ENCODE assay signal across 16 cellular contexts in the genomic region with DNA sequence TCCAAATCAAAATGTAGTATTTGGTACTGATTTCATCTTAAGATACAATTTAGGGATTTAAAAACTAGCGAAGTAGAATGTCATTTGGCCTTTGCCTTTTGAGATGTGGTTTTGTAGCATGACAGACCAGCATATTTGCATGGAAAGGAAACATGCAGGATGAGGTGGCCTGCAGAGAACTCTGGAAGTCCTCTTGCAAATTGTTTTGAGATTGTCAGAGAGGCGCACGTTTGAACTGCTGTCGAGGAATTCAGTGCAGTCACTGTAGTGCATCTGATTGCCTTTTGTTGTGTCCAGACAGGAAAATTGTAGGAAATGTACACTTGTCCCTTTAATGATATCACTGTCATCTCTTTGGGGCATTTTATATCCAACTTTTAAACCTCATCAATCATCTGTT.
DNase-seq lines count a peak whose midpoint lies in the region; ATAC-seq, FAIRE-seq and TF ChIP-seq lines count a peak whose summit lies in the region.
"Had no signal": no experiment of that assay in that cellular context is flagged by ENCODE, and none has a peak within 500 bp of the region (broad histone marks: within the 10 kb centered on the region; RNA-seq: fewer than 3 reads in every experiment).

No MANE protein-coding gene starts in this region.

- in situ Hi-C loops in GM12878 (cut with MboI) (no loop called here), GM23248 (cut with MboI) (no loop called here)

- CTCF ChIA-PET in GM12878 (lab: Yijun Ruan, JAX) = interaction anchor here (1.6 kb wide), 1 partner anchor 10 kb away, joined by 6 read pairs; no protein-coding TSS in a partner anchor

- H3K79me2 ChIP-seq in GM12878 (ENCODE audit: control insufficient read depth, insufficient read depth, low read length) (no peaks in the 10 kb centered on the region), GM23248 (ENCODE audit: insufficient read depth) (no peaks in the 10 kb centered on the region)

- H3K27me3 ChIP-seq in BLaER1 (no peaks in the 10 kb centered on the region), GM12878 (replicated peaks in 1 of 2; ENCODE audit: control insufficient read depth in 2 of 2, insufficient read depth in 2 of 2, low read length in 1 of 2) (no peaks in the 10 kb centered on the region), GM23248 (replicated peaks; ENCODE audit: insufficient read depth) (no peaks in the 10 kb centered on the region)
- H3K27me3 ChIP-seq: BE2C had no signal

- TF ChIP-seq EP300 in GM12878 (IDR thresholded peaks at IDR 0.05; ENCODE audit: borderline replicate concordance in 1 of 2, control insufficient read depth in 1 of 2, low read depth in 2 of 2, low read length in 2 of 2) = no peak

- H3K4me1 ChIP-seq in BLaER1 = peaks cover 51% of the 10 kb centered on the region
- peaks cover 9% of the 10 kb centered on the region; the same call in 1 of the 2 replicates for H3K4me1 ChIP-seq in GM12878 (ENCODE audit: control insufficient read depth, insufficient read depth, low read length)
- peaks cover 4% of the 10 kb centered on the region; the same call in 1 of the 2 replicates for H3K4me1 ChIP-seq in GM23248 (ENCODE audit: insufficient read depth)
- H3K4me1 ChIP-seq: BE2C had no signal

- DNase-seq in GM12878 (ENCODE audit: low read depth, low spot score) (no peak), GM23248 (no peak), kidney glomerular epithelial cell (lab: John Stamatoyannopoulos, UW) (no peak), T-helper 1 cell (no peak), SIG-M5 (lab: John Stamatoyannopoulos, UW) (no peak)
- DNase-seq: activated gamma-delta T cell treated with Interleukin-2 at 50 U/mL for 16 hours; BE2C; central memory CD4-positive, alpha-beta T cell; glutamatergic neuron; naive B cell; OCI-M1; substantia nigra had no signal

- BruUV-seq in GM12878 (replicated peaks; lab: Mats Ljungman, UMichigan) = no TSS peak

- RAD21 ChIA-PET in GM12878 (lab: Charles Lee; ENCODE audit: unreplicated experiment) = no interaction called here

- SMC1A ChIA-PET in GM12878 (lab: Charles Lee; ENCODE audit: uncharacterized antibody, unreplicated experiment) = interaction anchor here (1.0 to 1.7 kb wide), 2 partner anchors 10 to 81 kb away, joined by 3 to 7 read pairs; no protein-coding TSS in a partner anchor

- H4K20me1 ChIP-seq in BLaER1 (no peaks in the 10 kb centered on the region), GM12878 (ENCODE audit: control insufficient read depth, insufficient read depth) (no peaks in the 10 kb centered on the region), GM23248 (ENCODE audit: insufficient read depth) (no peaks in the 10 kb centered on the region)

- H3K9ac ChIP-seq in BLaER1 = no peak overlapping the region
- no peak overlapping the region for H3K9ac ChIP-seq in GM12878 (ENCODE audit: control insufficient read depth, insufficient read depth, low read length)
- no peak overlapping the region for H3K9ac ChIP-seq in GM23248

- H3K9me2 ChIP-seq in GM23248 (ENCODE audit: insufficient read depth) = no peaks in the 10 kb centered on the region

- intact Hi-C loops in GM12878 (cut with micrococcal nuclease; ENCODE audit: unreplicated experiment) = no loop called here

- H3F3A ChIP-seq in GM23248 (ENCODE audit: insufficient read depth) = no peaks in the 10 kb centered on the region

- H3K4me3 ChIP-seq in BLaER1 = no peak overlapping the region
- H3K4me3 ChIP-seq in GM12878 = no peak overlapping the region
- H3K4me3 ChIP-seq in GM23248 = no peak overlapping the region

- FAIRE-seq in GM12878 (lab: Jason Lieb, UNC) = no peak

- 7% methylated on average over 4 of the region's 4 CpGs for WGBS in GM12878 (ENCODE audit: insufficient coverage, insufficient replicate concordance, low lambda C conversion rate, missing lambda C conversion rate)
- WGBS in GM23248 (ENCODE audit: low coverage in 1 of 2, low lambda C conversion rate in 2 of 2, missing lambda C conversion rate in 2 of 2), 2 experiments = 77 to 82% methylated on average over 4 of the region's 4 CpGs

- H3K4me2 ChIP-seq in BLaER1 (peak overlapping the region; percentile 42), GM12878 (ENCODE audit: control insufficient read depth, insufficient read depth) (0 out of 2 replicates have a peak overlapping the region, but pooled peaks have one; percentile 15), GM23248 (ENCODE audit: unreplicated experiment) (no peak overlapping the region)

- TF ChIP-seq RAD21 in GM12878 (IDR thresholded peaks at IDR 0.05; ENCODE audit: insufficient read depth, low read depth, low read length) = no peak

- no peak overlapping the region for H2AFZ ChIP-seq in GM12878 (ENCODE audit: control insufficient read depth, low read depth, low read length)
- no peak overlapping the region for H2AFZ ChIP-seq in GM23248

- no peak for TF ChIP-seq POLR2A in GM12878 (IDR thresholded peaks at IDR 0.05; ENCODE audit: low read depth, low read length)

- no peaks in the 10 kb centered on the region for H3K36me3 ChIP-seq in BLaER1
- no peaks in the 10 kb centered on the region for H3K36me3 ChIP-seq in GM12878 (ENCODE audit: control insufficient read depth in 2 of 2, insufficient read depth in 2 of 2, low read length in 1 of 2)
- H3K36me3 ChIP-seq in GM23248 (ENCODE audit: low read depth) = no peaks in the 10 kb centered on the region
- H3K36me3 ChIP-seq: BE2C had no signal

- H3K27ac ChIP-seq in BLaER1 (no peak overlapping the region), GM12878 (ENCODE audit: control insufficient read depth, insufficient read depth) (no peak overlapping the region), GM23248 (no peak overlapping the region)

- no peak for TF ChIP-seq CTCF in GM12878 (IDR thresholded peaks at IDR 0.05 in 2 of 3, conservative IDR thresholded peaks at IDR 0.05 in 1 of 3; ENCODE audit: control insufficient read depth in 2 of 3, extremely low read depth in 1 of 3, insufficient read depth in 1 of 3, low read depth in 3 of 3, low read length in 3 of 3)

- POLR2A ChIA-PET in GM12878 (lab: Charles Lee) = no interaction called here

- ATAC-seq in GM18867 (IDR thresholded peaks at IDR 0.05; ENCODE audit: unreplicated experiment) = peak; percentile 46
- peak; percentile 40 for ATAC-seq in HG02884 (IDR thresholded peaks at IDR 0.05; ENCODE audit: unreplicated experiment)
- ATAC-seq in GM12878 = no peak; the same call in 2 of the 3 replicates
- ATAC-seq: sciatic nerve had no signal

- H3K9me3 ChIP-seq in BLaER1 = peaks cover 5% of the 10 kb centered on the region; the same call in 1 of the 2 replicates
- no peaks in the 10 kb centered on the region for H3K9me3 ChIP-seq in GM12878 (replicated peaks; ENCODE audit: control insufficient read depth, insufficient read depth, low read length)
- H3K9me3 ChIP-seq in GM23248 (ENCODE audit: low read depth) = no peaks in the 10 kb centered on the region
- H3K9me3 ChIP-seq: BE2C had no signal

TF ChIP-seq in GM12878, 131 proteins besides CTCF, POLR2A, EP300 and RAD21 (continues in another document):
- TF ChIP-seq TARDBP (IDR thresholded peaks at IDR 0.05; ENCODE audit: borderline replicate concordance) = no peak
- TF ChIP-seq ZNF622 (IDR thresholded peaks at IDR 0.05) = no peak
- no peak for TF ChIP-seq FOXK2 (IDR thresholded peaks at IDR 0.05)
- TF ChIP-seq, protein P1, sequence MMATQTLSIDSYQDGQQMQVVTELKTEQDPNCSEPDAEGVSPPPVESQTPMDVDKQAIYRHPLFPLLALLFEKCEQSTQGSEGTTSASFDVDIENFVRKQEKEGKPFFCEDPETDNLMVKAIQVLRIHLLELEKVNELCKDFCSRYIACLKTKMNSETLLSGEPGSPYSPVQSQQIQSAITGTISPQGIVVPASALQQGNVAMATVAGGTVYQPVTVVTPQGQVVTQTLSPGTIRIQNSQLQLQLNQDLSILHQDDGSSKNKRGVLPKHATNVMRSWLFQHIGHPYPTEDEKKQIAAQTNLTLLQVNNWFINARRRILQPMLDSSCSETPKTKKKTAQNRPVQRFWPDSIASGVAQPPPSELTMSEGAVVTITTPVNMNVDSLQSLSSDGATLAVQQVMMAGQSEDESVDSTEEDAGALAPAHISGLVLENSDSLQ (IDR thresholded peaks at IDR 0.05) = no peak
- peak; percentile 67 for TF ChIP-seq RUNX3 (IDR thresholded peaks at IDR 0.05; ENCODE audit: low read length)
- 0 out of 4 replicates have a peak, but pooled peaks of 1 of the 2 experiments have one; percentile 26 for TF ChIP-seq IKZF2 (IDR thresholded peaks at IDR 0.05)
- no peak for TF ChIP-seq IKZF1 (conservative IDR thresholded peaks at IDR 0.05)
- TF ChIP-seq, protein P2, sequence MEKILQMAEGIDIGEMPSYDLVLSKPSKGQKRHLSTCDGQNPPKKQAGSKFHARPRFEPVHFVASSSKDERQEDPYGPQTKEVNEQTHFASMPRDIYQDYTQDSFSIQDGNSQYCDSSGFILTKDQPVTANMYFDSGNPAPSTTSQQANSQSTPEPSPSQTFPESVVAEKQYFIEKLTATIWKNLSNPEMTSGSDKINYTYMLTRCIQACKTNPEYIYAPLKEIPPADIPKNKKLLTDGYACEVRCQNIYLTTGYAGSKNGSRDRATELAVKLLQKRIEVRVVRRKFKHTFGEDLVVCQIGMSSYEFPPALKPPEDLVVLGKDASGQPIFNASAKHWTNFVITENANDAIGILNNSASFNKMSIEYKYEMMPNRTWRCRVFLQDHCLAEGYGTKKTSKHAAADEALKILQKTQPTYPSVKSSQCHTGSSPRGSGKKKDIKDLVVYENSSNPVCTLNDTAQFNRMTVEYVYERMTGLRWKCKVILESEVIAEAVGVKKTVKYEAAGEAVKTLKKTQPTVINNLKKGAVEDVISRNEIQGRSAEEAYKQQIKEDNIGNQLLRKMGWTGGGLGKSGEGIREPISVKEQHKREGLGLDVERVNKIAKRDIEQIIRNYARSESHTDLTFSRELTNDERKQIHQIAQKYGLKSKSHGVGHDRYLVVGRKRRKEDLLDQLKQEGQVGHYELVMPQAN (conservative IDR thresholded peaks at IDR 0.05) = no peak
- no peak for TF ChIP-seq SMC3 (IDR thresholded peaks at IDR 0.05; ENCODE audit: borderline replicate concordance, low read length)
